In the genomic region with DNA sequence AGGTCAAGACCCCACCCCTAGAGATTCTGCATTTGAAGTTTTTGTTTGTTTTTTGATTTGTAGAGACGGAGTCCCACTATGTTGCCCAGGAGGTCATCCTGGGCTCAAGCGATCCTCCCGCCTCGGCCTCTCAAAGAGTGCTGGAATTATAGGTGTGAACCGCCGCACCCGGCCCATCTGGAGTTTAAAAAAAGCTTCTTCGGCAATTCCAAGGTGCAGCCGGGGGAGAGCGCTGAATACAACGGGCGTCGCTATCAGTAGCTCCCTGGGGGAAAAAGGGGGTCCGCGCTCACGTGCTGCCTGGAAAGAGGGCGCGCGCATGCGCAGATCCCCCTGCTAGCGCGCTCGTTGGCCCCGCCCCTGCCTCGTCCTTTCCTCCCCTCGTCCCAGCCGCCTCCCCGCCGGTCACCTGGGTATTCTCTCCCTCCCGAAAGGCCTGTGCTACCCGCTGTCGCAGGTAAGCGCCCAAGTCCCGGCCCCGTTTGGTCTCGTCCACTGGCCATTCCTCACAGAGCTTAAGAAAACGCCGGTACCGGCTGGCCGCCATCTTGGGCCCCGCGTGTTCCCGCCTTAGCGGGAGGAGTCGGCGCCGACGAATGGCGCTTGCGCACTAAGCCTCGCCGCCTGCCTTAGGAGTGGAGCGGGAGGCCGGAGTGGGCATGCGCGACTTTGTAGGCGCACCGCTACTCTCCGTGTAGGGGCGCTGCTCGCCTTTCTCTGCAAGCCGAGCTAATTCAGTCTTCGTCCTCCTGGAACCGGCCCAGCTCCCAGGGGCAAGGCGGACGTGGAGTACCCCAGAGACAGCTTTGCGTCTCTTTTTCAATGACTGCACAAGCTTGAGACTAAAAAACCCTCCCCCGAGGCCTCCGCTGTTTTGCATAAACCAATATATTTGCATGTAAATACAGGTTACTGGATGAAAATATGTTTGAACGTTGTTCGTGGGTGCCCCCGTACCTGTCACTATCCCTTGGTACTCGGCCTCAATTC, we compare ENCODE assay signal across 8 cellular contexts. TPM values are rescaled to one million over a fixed set of nuclear protein-coding genes. Genes with fewer than 3 reads are reported as not detected.
DNase-seq lines count a peak whose midpoint lies in the region; ATAC-seq and TF ChIP-seq lines count a peak whose summit lies in the region.

TSS of gene UQCC2 (minus strand) at position 561 of the 990 bp plus-strand sequence. CDS start at position 547, 14 bp downstream.

- peak within 1 kb of the TSS; percentile 93 for H3K4me2 ChIP-seq in PC-3 (ENCODE audit: low read length)

- H3K4me3 ChIP-seq in Jurkat, Clone E6-1 (ENCODE audit: low read length): peak within 1 kb of the TSS; percentile 76
- H3K4me3 ChIP-seq in PC-3 (ENCODE audit: low read length) (peak within 1 kb of the TSS; percentile 86), epithelial cell of proximal tubule (ENCODE audit: low read depth, low read length) (peak within 1 kb of the TSS; percentile 92), mucosa of rectum (ENCODE audit: low read length in 2 of 2) (peak within 1 kb of the TSS; percentile 83 to 92)

- H3F3A ChIP-seq in PC-3 (ENCODE audit: low read length, unreplicated experiment): no peaks in the 10 kb centered on the region

- H3K36me3 ChIP-seq in PC-3 (ENCODE audit: low read depth, low read length) (peaks cover 22% of the 10 kb centered on the region; the same call in 1 of the 2 replicates), mucosa of rectum (ENCODE audit: control insufficient read depth in 2 of 2, insufficient read depth in 2 of 2, low read length in 2 of 2) (peaks cover 4 to 10% of the 10 kb centered on the region in 2 donors)

- TSS peak; percentile 61 for BruUV-seq in PC-3 (replicated peaks; lab: Mats Ljungman, UMichigan)

- no peaks in the 10 kb centered on the region for H3K27me3 ChIP-seq in PC-3 (ENCODE audit: low read length)
- H3K27me3 ChIP-seq in mucosa of rectum (ENCODE audit: control insufficient read depth in 2 of 2, insufficient read depth in 2 of 2, low read length in 2 of 2): no peaks in the 10 kb centered on the region

- CTCF ChIA-PET in PC-3 (lab: Charles Lee): interaction anchor here (0.5 to 1.7 kb wide), 21 partner anchors 8 to 1516 kb away, joined by 3 to 13 read pairs (median 4); partner anchors contain the start of genes BAK1 and SPDEF

- peak within 1 kb of the TSS; percentile 99 for H3K9ac ChIP-seq in PC-3 (ENCODE audit: low read length)
- H3K9ac ChIP-seq in mucosa of rectum (ENCODE audit: low read depth in 1 of 2, low read length in 2 of 2): peak within 1 kb of the TSS; percentile 74 to 76

- ATAC-seq in GM21576 (IDR thresholded peaks at IDR 0.05; ENCODE audit: unreplicated experiment): peak; percentile 76
- peak; percentile 93 for ATAC-seq in PC-3

- H3K4me1 ChIP-seq in PC-3 (ENCODE audit: insufficient read depth, low read length): peaks cover 24% of the 10 kb centered on the region
- peaks cover 11 to 16% of the 10 kb centered on the region in 2 donors for H3K4me1 ChIP-seq in mucosa of rectum (ENCODE audit: control insufficient read depth in 2 of 2, insufficient read depth in 2 of 2, low read length in 2 of 2)

- POLR2A ChIA-PET in PC-3 (lab: Charles Lee; ENCODE audit: unreplicated experiment): interaction anchor here (0.6 kb wide), 2 partner anchors 185 to 499 kb away, joined by 3 to 4 read pairs; no protein-coding TSS in a partner anchor

- no peaks in the 10 kb centered on the region for H4K20me1 ChIP-seq in PC-3 (ENCODE audit: low read length)

- H2AFZ ChIP-seq in PC-3 (ENCODE audit: low read length): peak within 1 kb of the TSS; percentile 97

- H3K9me2 ChIP-seq in PC-3 (replicated peaks; ENCODE audit: low read length): no peaks in the 10 kb centered on the region

- peaks cover 39% of the 10 kb centered on the region for H3K79me2 ChIP-seq in PC-3 (ENCODE audit: low read length)

- H3K9me3 ChIP-seq in PC-3 (ENCODE audit: low read length) (no peaks in the 10 kb centered on the region), mucosa of rectum (ENCODE audit: control insufficient read depth in 2 of 2, low read length in 2 of 2) (no peaks in the 10 kb centered on the region)

- H3K27ac ChIP-seq in PC-3 (ENCODE audit: low read length) (peak within 1 kb of the TSS; percentile 90), mucosa of rectum (ENCODE audit: low read depth in 2 of 2, low read length in 2 of 2) (peak within 1 kb of the TSS; percentile 87 to 91)

- peak; percentile 79 for TF ChIP-seq CTCF in PC-3 (conservative IDR thresholded peaks at IDR 0.05; ENCODE audit: low read depth, low read length)
- TF ChIP-seq CTCF in epithelial cell of proximal tubule (conservative IDR thresholded peaks at IDR 0.05; ENCODE audit: low read depth, low read length): peak; percentile 66

- DNase-seq in DMS153 (lab: John Stamatoyannopoulos, UW) (peak; percentile 95), PC-3 (peak; percentile 98), activated T-cell treated with anti-CD3 and anti-CD28 coated beads for 48 hours (ENCODE audit: low read depth) (peak; percentile 96), epithelial cell of proximal tubule (ENCODE audit: low read depth) (peak; percentile 45)
- DNase-seq in Jurkat, Clone E6-1 (ENCODE audit: low read depth, low spot score): peak; percentile 93
- DNase-seq in stimulated activated CD8-positive, alpha-beta memory T cell treated with anti-CD3 and anti-CD28 coated beads, Interleukin-4, amount 100 ng/mL, for 48 hours: peak; percentile 98

- intact Hi-C loops in PC-3 (cut with micrococcal nuclease): loop anchor here (1.0 to 2.0 kb wide), 2 partner anchors 33 to 51 kb away; no protein-coding TSS in a partner anchor

RNA-seq across cellular contexts. Expression of gene UQCC2, which starts in this region (rescaled TPM):
- 390 TPM for polyA plus RNA-seq in Jurkat, Clone E6-1 (2012; ENCODE audit: insufficient read depth, insufficient read length)
- total RNA-seq in PC-3 (2014; rRNA removed): 70.0 and 107 TPM in 2 replicates
- 20.3 and 51.0 TPM in 2 replicates for total RNA-seq in epithelial cell of proximal tubule

Comparison
In these comparisons a context has a peak if more than half of its experiments do, and no peak if none do; other contexts are left out.
1. Peak in every context shown above with its lines: DNase-seq, ATAC-seq, H3K4me3 ChIP-seq and H3K27ac ChIP-seq.
2. DNase-seq: peak in every context shown above with its lines; median percentile 98 in PC-3; 98 in stimulated activated CD8-positive, alpha-beta memory T cell treated with anti-CD3 and anti-CD28 coated beads, Interleukin-4, amount 100 ng/mL, for 48 hours; 96 in activated T-cell treated with anti-CD3 and anti-CD28 coated beads for 48 hours; 95 in DMS153; 93 in Jurkat, Clone E6-1; 45 in epithelial cell of proximal tubule.